ENCODE assay signal across 26 cellular contexts in genomic region chr5:44871401-44871800, GRCh38.
"Had no signal": no experiment of that assay in that cellular context is flagged by ENCODE, and none has a peak within 500 bp of the region (broad histone marks: within the 10 kb centered on the region; RNA-seq: fewer than 3 reads in every experiment).

No MANE protein-coding gene starts in this region.

- H3K27ac ChIP-seq: HL-60, KMS-11, Peyer's patch, SJCRH30 had no signal

- H3K27me3 ChIP-seq: Peyer's patch, SJCRH30 had no signal

- H3K9me3 Mint-ChIP-seq: IgD-negative memory B cell had no signal

- H3K9me3 ChIP-seq: Peyer's patch, SJCRH30 had no signal

- FAIRE-seq: HTR-8/SVneo, K562 had no signal

- H3K4me2 ChIP-seq: KMS-11 had no signal

- H3K27me3 Mint-ChIP-seq: IgD-negative memory B cell had no signal

- H3K4me3 Mint-ChIP-seq: IgD-negative memory B cell had no signal

- H3K4me3 ChIP-seq: K562, Peyer's patch, SJCRH30 had no signal

- ATAC-seq: K562, Right ventricle myocardium inferior, SK-N-SH treated with all-trans-retinoic acid at 6 μM for 48 hours had no signal

- H3K4me1 ChIP-seq: Peyer's patch, SJCRH30 had no signal

- H3K9ac ChIP-seq: KMS-11 had no signal

- H3K27ac Mint-ChIP-seq: IgD-negative memory B cell had no signal

- DNase-seq: Kasumi-1, MV-4-11, NCI-H1048, NCI-H1105, NCI-H1417, NCI-H1436 treated with DMSO at 0.1 percent for 48 hours, NCI-H1694, NCI-H187 treated with DMSO at 0.1 percent for 48 hours, NCI-H2029 treated with DMSO at 0.1 percent for 48 hours, NCI-H2171, NCI-H226, NCI-H446, NCI-H510A, NCI-H524 treated with DMSO at 0.1 percent for 48 hours, NCI-H69, NCI-H774, Peyer's patch, SHP77 treated with DMSO at 0.1 percent for 48 hours, SJCRH30 had no signal

- H3K36me3 ChIP-seq: Peyer's patch, SJCRH30 had no signal
